ENCODE assay signal across 6 cellular contexts in the genomic region with DNA sequence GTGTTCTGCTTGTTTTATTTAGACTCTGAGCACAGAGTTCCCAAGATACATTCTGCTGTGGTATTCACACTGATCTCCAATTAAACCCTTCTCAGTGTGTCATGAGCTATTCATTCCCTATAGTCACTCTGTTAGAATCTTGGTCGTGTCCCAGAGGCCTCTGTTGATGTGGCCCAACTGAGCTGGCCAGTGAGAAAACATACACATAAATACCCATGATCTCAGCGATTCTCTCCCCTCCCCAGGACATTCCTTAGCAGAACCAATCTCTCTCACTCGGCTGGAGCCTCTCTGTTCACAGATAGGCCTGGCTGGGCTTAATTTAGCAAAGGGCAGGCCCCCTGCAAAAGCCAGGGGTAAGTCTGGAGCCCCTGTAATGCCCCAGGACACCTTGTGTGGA.
DNase-seq lines count a peak whose midpoint lies in the region; ATAC-seq, FAIRE-seq and TF ChIP-seq lines count a peak whose summit lies in the region.
"Not testable (repeated sequence)": the region's sequence is repeated elsewhere in the genome, so short reads cannot be mapped to it uniquely, and the experiment has no call there.

No MANE protein-coding gene starts in this region.

- in situ Hi-C loops in Panc1 (cut with HindIII; ENCODE audit: low pct_unique_long_range_greater_than_20kb, low sequenced_read_pairs): not testable (repeated sequence)
- in situ Hi-C loops in K562 (cut with MboI): loop anchor here (25.0 kb wide), 1 partner anchor 301 kb away; no protein-coding TSS in a partner anchor

- CTCF ChIA-PET in Panc1 (lab: Charles Lee); K562 (lab: Yijun Ruan, JAX; ENCODE audit: low intra/inter-chr PET ratio): not testable (repeated sequence)

- not testable (repeated sequence) for DNase-seq in Panc1 (ENCODE audit: low read depth, low spot score); K562 (ENCODE audit: extremely low read depth in 1 of 4, low spot score in 3 of 4); Right ventricle myocardium inferior (ENCODE audit: missing footprints); left ventricle myocardium superior; lower lobe of right lung; sciatic nerve (ENCODE audit: low spot score)

- not testable (repeated sequence) for H4K20me1 ChIP-seq in K562 (replicated peaks; ENCODE audit: control insufficient read depth, insufficient read depth, low read length)

- not testable (repeated sequence) for H3K9ac ChIP-seq in K562 (ENCODE audit: insufficient read depth in 1 of 2, low read depth in 2 of 2, low read length in 2 of 2)

- TF ChIP-seq CTCF in Panc1 (IDR thresholded peaks at IDR 0.05); K562 (IDR thresholded peaks at IDR 0.05 in 2 of 3, conservative IDR thresholded peaks at IDR 0.05 in 1 of 3; ENCODE audit: insufficient read depth in 2 of 3, low read depth in 1 of 3, low read length in 3 of 3); lower lobe of right lung (IDR thresholded peaks at IDR 0.05): not testable (repeated sequence)

- not testable (repeated sequence) for TF ChIP-seq EP300 in K562 (IDR thresholded peaks at IDR 0.05; ENCODE audit: low read length)

- POLR2A ChIA-PET in Panc1 (lab: Charles Lee); K562 (lab: Yijun Ruan, JAX): not testable (repeated sequence)

- no CpG with 5 or more reads among the region's 3 CpGs for WGBS in K562 (ENCODE audit: insufficient coverage, low coverage, missing lambda C conversion rate)

- not testable (repeated sequence) for TF ChIP-seq RAD21 in K562 (CRISPR knock-in tag; conservative IDR thresholded peaks at IDR 0.05 in 1 of 2, IDR thresholded peaks at IDR 0.05 in 1 of 2)

- not testable (repeated sequence) for H2AFZ ChIP-seq in K562 (ENCODE audit: low read depth, low read length)

- intact Hi-C loops in Panc1 (cut with micrococcal nuclease; ENCODE audit: unreplicated experiment); K562 (cut with micrococcal nuclease); Right ventricle myocardium inferior (cut with DNase I); left ventricle myocardium superior (cut with micrococcal nuclease); lower lobe of right lung (cut with DNase I); sciatic nerve (cut with DNase I): not testable (repeated sequence)

- not testable (repeated sequence) for H3K4me2 ChIP-seq in K562 (ENCODE audit: insufficient read depth, low read length)

- not testable (repeated sequence) for H3K4me3 ChIP-seq in Panc1 (ENCODE audit: low read depth in 2 of 2, low read length in 2 of 2); K562; lower lobe of right lung

- FAIRE-seq in K562 (lab: Jason Lieb, UNC): not testable (repeated sequence)

- not testable (repeated sequence) for H3K9me1 ChIP-seq in K562 (ENCODE audit: control insufficient read depth, insufficient read depth, low read length)

- H3K9me3 ChIP-seq in Panc1 (ENCODE audit: control insufficient read depth, insufficient read depth, low read depth, low read length); K562 (replicated peaks; ENCODE audit: control insufficient read depth, insufficient read depth, low read depth, low read length); lower lobe of right lung: not testable (repeated sequence)

- BruUV-seq in Panc1 (replicated peaks; lab: Mats Ljungman, UMichigan); K562 (replicated peaks; lab: Mats Ljungman, UMichigan): not testable (repeated sequence)

- H3K79me2 ChIP-seq in K562 (ENCODE audit: control insufficient read depth, insufficient read depth, low read length): not testable (repeated sequence)

- not testable (repeated sequence) for H3K36me3 ChIP-seq in Panc1 (ENCODE audit: control insufficient read depth, insufficient read depth, low read length); K562 (ENCODE audit: control insufficient read depth, insufficient read depth, low read length); lower lobe of right lung

- not testable (repeated sequence) for TF ChIP-seq POLR2A in K562 (conservative IDR thresholded peaks at IDR 0.05)

- H3K27me3 ChIP-seq in Panc1 (ENCODE audit: control insufficient read depth, insufficient read depth, low read length); K562 (ENCODE audit: control insufficient read depth in 2 of 2, insufficient read depth in 2 of 2, low read length in 2 of 2); lower lobe of right lung (ENCODE audit: low read depth): not testable (repeated sequence)

- H3K27ac ChIP-seq in Panc1 (ENCODE audit: low read length); K562 (ENCODE audit: extremely low read depth, low read depth, low read length); lower lobe of right lung: not testable (repeated sequence)

- H3K4me1 ChIP-seq in Panc1 (ENCODE audit: control insufficient read depth, insufficient read depth, low read length); K562 (replicated peaks in 1 of 2; ENCODE audit: control insufficient read depth in 2 of 2, insufficient read depth in 2 of 2, low read length in 2 of 2); lower lobe of right lung: not testable (repeated sequence)

- 0 out of 2 replicates have a peak, but pooled peaks have one; percentile 38 for ATAC-seq in Panc1
- ATAC-seq in K562: peak; percentile 74
- ATAC-seq in Right ventricle myocardium inferior: peak; percentile 87
- peak; percentile 88 for ATAC-seq in left ventricle myocardium superior
- ATAC-seq in lower lobe of right lung: peak; percentile 68
- ATAC-seq in sciatic nerve: peak; percentile 83

Comparison
In these comparisons a context has a peak if more than half of its experiments do, and no peak if none do; other contexts are left out.
1. ATAC-seq: peak in every context shown above with its lines; median percentile 88 in left ventricle myocardium superior; 87 in Right ventricle myocardium inferior; 83 in sciatic nerve; 74 in K562; 68 in lower lobe of right lung; 38 in Panc1.